In the genomic region with DNA sequence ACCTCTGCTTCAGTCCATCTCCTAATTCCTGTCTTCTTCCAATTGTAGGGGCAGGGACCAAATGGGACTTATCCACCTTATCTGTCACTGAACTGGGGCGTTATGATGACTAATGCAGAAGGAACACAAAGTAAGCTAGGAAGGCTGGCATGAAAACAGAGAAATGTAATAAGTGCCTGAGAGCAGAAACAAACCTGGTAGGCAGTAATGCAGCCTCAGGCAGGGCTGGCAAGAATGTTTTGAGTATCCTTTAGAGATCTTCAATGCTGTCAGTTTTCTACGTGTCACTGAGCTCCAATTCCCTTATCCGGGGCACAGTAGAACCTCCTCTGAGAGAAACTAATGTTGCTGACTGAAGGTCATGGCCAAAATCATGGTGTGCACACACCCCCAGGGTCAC, we compare ENCODE assay signal across 10 cellular contexts.
DNase-seq lines count a peak whose midpoint lies in the region; ATAC-seq, FAIRE-seq and TF ChIP-seq lines count a peak whose summit lies in the region.
"Had no signal": no experiment of that assay in that cellular context is flagged by ENCODE, and none has a peak within 500 bp of the region (broad histone marks: within the 10 kb centered on the region; RNA-seq: fewer than 3 reads in every experiment).

No MANE protein-coding gene starts in this region.

- TF ChIP-seq POLR2A in GM12891 (IDR thresholded peaks at IDR 0.05; ENCODE audit: low read depth, low read length): no peak

- peak overlapping the region; percentile 73 for H3K27ac ChIP-seq in epithelial cell of prostate

- FAIRE-seq in GM12891 (lab: Jason Lieb, UNC): no peak

- peak; percentile 50 for ATAC-seq in omental fat pad (ENCODE audit: low FRiP score)

- TF ChIP-seq CTCF in omental fat pad (IDR thresholded peaks at IDR 0.05): no peak

- DNase-seq in EL (peak; percentile 69), RPMI7951 (ENCODE audit: low read depth) (peak; percentile 86), epithelial cell of prostate (ENCODE audit: low read depth, low spot score) (peak; percentile 34), omental fat pad (ENCODE audit: low spot score) (no peak), NCI-H1092 treated with DMSO at 0.1 percent for 48 hours (lab: John Stamatoyannopoulos, UW) (no peak), NCI-H524 treated with DMSO at 0.1 percent for 48 hours (lab: John Stamatoyannopoulos, UW) (no peak), GM12891 (ENCODE audit: insufficient read length, low spot score) (no peak), NK-92 (lab: John Stamatoyannopoulos, UW; ENCODE audit: unreplicated experiment) (no peak)
- DNase-seq: Caco-2; stimulated activated CD4-positive, alpha-beta T cell treated with anti-CD3 and anti-CD28 coated beads, Interleukin-4, amount 100 ng/mL, for 1 hour had no signal

TF ChIP-seq in GM12891, 5 proteins besides CTCF, POLR2A, EP300 and RAD21:
- TF ChIP-seq PAX5 (IDR thresholded peaks at IDR 0.05; ENCODE audit: insufficient read depth, low read length, severe bottlenecking) (no peak), TAF1 (IDR thresholded peaks at IDR 0.05; ENCODE audit: low read depth, low read length) (no peak), SPI1 (IDR thresholded peaks at IDR 0.05; ENCODE audit: low read depth, low read length) (no peak), POU2F2 (IDR thresholded peaks at IDR 0.05; ENCODE audit: low read depth, low read length) (no peak), POLR2AphosphoS5 (IDR thresholded peaks at IDR 0.05; ENCODE audit: low read depth, low read length) (no peak)

Comparison
In these comparisons a context has a peak if more than half of its experiments do, and no peak if none do; other contexts are left out.
1. DNase-seq: peak in EL (single experiment), RPMI7951 (single experiment) and epithelial cell of prostate (single experiment); none in omental fat pad (single experiment), NCI-H1092 treated with DMSO at 0.1 percent for 48 hours (single experiment), NCI-H524 treated with DMSO at 0.1 percent for 48 hours (single experiment), GM12891 (single experiment) and NK-92 (single experiment).